ENCODE assay signal across 19 cellular contexts in genomic region chr2:177678939-177679338, GRCh38.
"Had no signal": no experiment of that assay in that cellular context is flagged by ENCODE, and none has a peak within 500 bp of the region (broad histone marks: within the 10 kb centered on the region; RNA-seq: fewer than 3 reads in every experiment).

No MANE protein-coding gene starts in this region.

- DNase-seq: KBM-7, MG63, NCI-H1092, NCI-H1105 treated with DMSO at 0.1 percent for 48 hours, NCI-H1417 treated with DMSO at 0.1 percent for 48 hours, NCI-H146, NCI-H1694 treated with DMSO at 0.1 percent for 48 hours, NCI-H1930, NCI-H2081, NCI-H2107, NCI-H2227 treated with DMSO at 0.1 percent for 48 hours, NCI-H524, NCI-H526 treated with DMSO at 0.1 percent for 48 hours, NCI-H774, RPMI8226, SHP77, SK-N-SH, SW 1271 had no signal

- H3K4me3 ChIP-seq: MG63 had no signal

- H3K9me3 ChIP-seq: MG63, SK-N-SH had no signal

- H3K36me3 ChIP-seq: MG63 had no signal

- H3K27ac ChIP-seq: HL-60 had no signal

- H3K9ac ChIP-seq: SK-N-SH had no signal

- H3K9me2 ChIP-seq: SK-N-SH had no signal

- H3K4me2 ChIP-seq: SK-N-SH had no signal
